In the genomic region with DNA sequence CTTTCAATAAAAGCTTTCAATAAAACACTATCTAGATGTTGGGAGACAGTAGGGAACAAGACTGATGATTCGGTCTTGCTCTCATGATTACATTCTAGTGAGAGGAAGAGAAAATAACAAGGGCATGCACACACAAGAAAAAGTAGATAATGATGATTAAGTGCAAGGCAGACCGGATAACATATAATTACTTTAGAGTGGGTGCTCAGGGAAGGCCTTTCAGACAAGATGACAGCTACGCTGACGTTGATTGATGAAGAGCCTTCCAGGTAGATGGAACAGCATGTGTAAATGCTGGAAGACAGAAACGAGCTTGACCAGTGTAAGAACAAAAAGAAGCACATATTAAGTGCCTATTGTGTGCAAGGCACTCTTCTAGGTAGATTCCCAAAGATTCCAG, we compare ENCODE assay signal across 14 cellular contexts.
"Had no signal": no experiment of that assay in that cellular context is flagged by ENCODE, and none has a peak within 500 bp of the region (broad histone marks: within the 10 kb centered on the region; RNA-seq: fewer than 3 reads in every experiment).

No MANE protein-coding gene starts in this region.

- H3K9me3 ChIP-seq: breast epithelium, esophagus muscularis mucosa, neutrophil, thyroid gland had no signal

- H3K36me3 ChIP-seq: breast epithelium, esophagus muscularis mucosa, neutrophil, thyroid gland had no signal

- ATAC-seq: activated CD4-positive, alpha-beta T cell treated with anti-CD3 and anti-CD28 coated beads for 36 hours; activated T-cell treated with anti-CD3 and anti-CD28 coated beads, Interleukin-2, amount 50 U/mL, for 72 hours; left colon; naive thymus-derived CD4-positive, alpha-beta T cell had no signal

- H3K27me3 ChIP-seq: breast epithelium, esophagus muscularis mucosa, neutrophil, thyroid gland had no signal

- H3K27ac ChIP-seq: breast epithelium, dorsolateral prefrontal cortex, esophagus muscularis mucosa, neutrophil, thyroid gland had no signal

- H3K4me3 ChIP-seq: breast epithelium, dorsolateral prefrontal cortex, esophagus muscularis mucosa, thyroid gland had no signal

- DNase-seq: activated CD4-positive, alpha-beta memory T cell treated with anti-CD3 and anti-CD28 coated beads, Interleukin-2, amount 10 ng/mL, durations not matched to agents 7 days and 5 days; activated CD4-positive, alpha-beta T cell treated with anti-CD3 and anti-CD28 coated beads for 36 hours; activated T-cell treated with anti-CD3 and anti-CD28 coated beads, Interleukin-2, amount 50 U/mL, for 72 hours; aorta; dorsolateral prefrontal cortex; glutamatergic neuron; left colon; naive thymus-derived CD4-positive, alpha-beta T cell; retina; stimulated activated CD4-positive, alpha-beta T cell treated with anti-CD3 and anti-CD28 coated beads, Interleukin-4, amount 100 ng/mL, for 4 hours; thyroid gland had no signal
